ENCODE assay signal across 17 cellular contexts in the genomic region with DNA sequence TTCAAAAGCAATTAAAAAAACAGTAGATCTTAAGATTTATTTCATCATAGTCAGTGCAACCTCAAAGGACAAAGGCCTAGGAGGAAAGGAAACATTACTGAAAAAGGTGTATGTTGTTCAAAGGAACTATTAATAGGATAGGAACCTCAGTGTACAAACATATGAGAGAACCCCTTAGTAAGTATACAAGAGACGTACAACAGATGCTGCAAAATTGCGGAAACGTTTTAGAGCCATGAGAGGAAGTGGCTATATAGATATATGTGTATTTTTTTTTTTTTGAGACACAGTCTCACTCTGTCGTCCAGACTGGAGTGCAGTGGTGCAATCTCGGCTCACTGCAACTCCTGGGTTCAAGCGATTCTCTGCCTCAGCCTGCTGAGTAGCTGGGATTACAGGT.
"Had no signal": no experiment of that assay in that cellular context is flagged by ENCODE, and none has a peak within 500 bp of the region (broad histone marks: within the 10 kb centered on the region; RNA-seq: fewer than 3 reads in every experiment).

No MANE protein-coding gene starts in this region.

- H3K4me3 ChIP-seq: esophagus muscularis mucosa, gastrocnemius medialis, heart right ventricle, mucosa of descending colon, right atrium auricular region, sigmoid colon, skin epidermis, stomach, thoracic aorta, transverse colon had no signal

- ATAC-seq: gastrocnemius medialis, heart right ventricle, mucosa of descending colon had no signal

- DNase-seq: effector memory CD4-positive, alpha-beta T cell; gastrocnemius medialis; heart right ventricle; hypothalamus; kidney glomerular epithelial cell; mucosa of descending colon; nephron progenitor cell; sigmoid colon; stimulated activated CD4-positive, alpha-beta T cell treated with anti-CD3 and anti-CD28 coated beads, Interleukin-12 subunit alpha, Interleukin-12 subunit beta, amount 100 ng/mL, for 4 hours; stomach; substantia nigra; transverse colon had no signal

- H3K9me3 Mint-ChIP-seq: nephron progenitor cell had no signal

- H3K27ac ChIP-seq: epithelial cell of prostate, esophagus muscularis mucosa, gastrocnemius medialis, heart right ventricle, right atrium auricular region, sigmoid colon, skin epidermis, stomach, thoracic aorta, transverse colon had no signal

- H3K27me3 ChIP-seq: esophagus muscularis mucosa, gastrocnemius medialis, heart right ventricle, right atrium auricular region, sigmoid colon, stomach, transverse colon had no signal

- H3K4me3 Mint-ChIP-seq: nephron progenitor cell had no signal

- H3K27ac Mint-ChIP-seq: nephron progenitor cell had no signal
